ENCODE assay signal across 17 cellular contexts in the genomic region with DNA sequence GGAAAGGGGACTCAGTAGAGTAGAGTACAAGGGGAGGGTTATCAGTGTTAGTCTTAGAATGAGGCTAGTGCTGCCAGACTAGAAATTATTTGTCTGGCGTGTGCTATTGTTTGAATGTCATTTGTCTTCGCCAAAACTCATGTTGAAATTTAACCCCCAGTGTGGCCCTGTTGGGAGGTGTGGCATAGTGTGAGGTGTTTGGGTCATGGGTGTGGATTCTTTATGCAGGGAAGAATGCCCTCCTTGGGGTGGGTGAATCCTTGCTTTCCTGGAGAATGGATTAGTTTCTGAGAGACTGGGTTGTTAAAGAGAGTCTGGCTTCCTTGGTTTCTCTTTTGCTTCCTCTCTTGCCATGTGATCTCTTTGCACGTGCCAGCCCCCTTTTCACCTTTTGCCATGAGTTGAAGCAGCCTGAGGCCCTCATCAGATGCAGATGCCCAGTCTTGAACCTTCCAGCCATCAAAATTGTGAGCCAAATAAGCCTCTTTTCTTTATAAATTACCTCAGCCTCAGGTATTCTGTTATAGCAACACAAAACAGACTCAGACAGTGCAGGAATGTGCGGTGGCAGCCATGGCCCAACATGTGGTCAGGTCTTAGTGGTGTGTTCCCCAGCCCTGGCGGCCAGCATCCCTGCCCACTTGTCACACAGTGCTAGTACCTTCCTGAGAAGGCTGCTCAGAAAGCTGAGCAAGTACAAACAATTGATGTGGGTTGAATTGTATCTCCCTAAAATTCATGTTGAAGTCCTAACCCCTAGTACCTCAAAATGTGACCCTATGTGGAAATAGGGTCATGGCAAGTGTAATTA. TPM values are rescaled to one million over a fixed set of nuclear protein-coding genes. Genes with fewer than 3 reads are reported as not detected.
A peak's percentile ranks its signal among the peaks of the same experiment; 100 is the strongest.
DNase-seq lines count a peak whose midpoint lies in the region; TF ChIP-seq lines count a peak whose summit lies in the region.
"Had no signal": no experiment of that assay in that cellular context is flagged by ENCODE, and none has a peak within 500 bp of the region (broad histone marks: within the 10 kb centered on the region; RNA-seq: fewer than 3 reads in every experiment).

No MANE protein-coding gene starts in this region.

- intact Hi-C loops in esophagus muscularis mucosa (cut with DNase I) = no loop called here

- H3K4me3 ChIP-seq in esophagus muscularis mucosa = no peak overlapping the region
- H3K4me3 ChIP-seq: GM23248, Peyer's patch had no signal

- no peaks in the 10 kb centered on the region for H3K27me3 ChIP-seq in esophagus muscularis mucosa
- H3K27me3 ChIP-seq: Peyer's patch had no signal

- no peak for TF ChIP-seq EP300 in esophagus muscularis mucosa (IDR thresholded peaks at IDR 0.05)

- 81% methylated on average over 5 of the region's 5 CpGs for WGBS in esophagus muscularis mucosa

- H3K27ac Mint-ChIP-seq in activated naive CD8-positive, alpha-beta T cell = peak overlapping the region; percentile 30
- no peak overlapping the region for H3K27ac Mint-ChIP-seq in activated naive CD8-positive, alpha-beta T cell treated with anti-CD3 and anti-CD28 coated beads for 36 hours
- H3K27ac Mint-ChIP-seq in nephron progenitor cell (peak overlapping the region; percentile 19), endothelial cell (ENCODE audit: unreplicated experiment) (no peak overlapping the region)
- H3K27ac Mint-ChIP-seq: CD4-positive, alpha-beta T cell had no signal

- H3K27ac ChIP-seq in esophagus muscularis mucosa (replicated peaks in 1 of 4) = no peak overlapping the region
- H3K27ac ChIP-seq: GM23248, HL-60, Peyer's patch had no signal

- H3K27me3 Mint-ChIP-seq in activated naive CD8-positive, alpha-beta T cell = no peaks in the 10 kb centered on the region
- H3K27me3 Mint-ChIP-seq in activated naive CD8-positive, alpha-beta T cell treated with anti-CD3 and anti-CD28 coated beads for 36 hours = no peaks in the 10 kb centered on the region
- peaks cover under 1% of the 10 kb centered on the region for H3K27me3 Mint-ChIP-seq in nephron progenitor cell (ENCODE audit: low read depth, poor library complexity)
- no peaks in the 10 kb centered on the region for H3K27me3 Mint-ChIP-seq in endothelial cell (ENCODE audit: unreplicated experiment)
- H3K27me3 Mint-ChIP-seq: CD4-positive, alpha-beta T cell had no signal

- no peak for DNase-seq in activated naive CD8-positive, alpha-beta T cell treated with anti-CD3 and anti-CD28 coated beads for 36 hours
- peak; percentile 12 for DNase-seq in NCI-H226
- DNase-seq in esophagus muscularis mucosa (ENCODE audit: extremely low spot score) = peak; percentile 70
- DNase-seq in nephron progenitor cell = no peak
- no peak for DNase-seq in endothelial cell (ENCODE audit: low spot score)
- DNase-seq in NCI-H128 (lab: John Stamatoyannopoulos, UW; ENCODE audit: unreplicated experiment) = no peak
- DNase-seq: AML-193; CD4-positive, alpha-beta T cell; GF-D8; GM23248; KG1; MM.1S; NCI-H187; Peyer's patch; SHP77 had no signal

- H3K9me3 ChIP-seq in esophagus muscularis mucosa = no peaks in the 10 kb centered on the region
- H3K9me3 ChIP-seq: Peyer's patch had no signal

- H3K4me1 Mint-ChIP-seq in activated naive CD8-positive, alpha-beta T cell (ENCODE audit: low read depth) = peaks cover 24% of the 10 kb centered on the region
- H3K4me1 Mint-ChIP-seq in activated naive CD8-positive, alpha-beta T cell treated with anti-CD3 and anti-CD28 coated beads for 36 hours = peaks cover 13% of the 10 kb centered on the region
- peaks cover 5% of the 10 kb centered on the region for H3K4me1 Mint-ChIP-seq in nephron progenitor cell
- H3K4me1 Mint-ChIP-seq in endothelial cell (ENCODE audit: unreplicated experiment) = peaks cover 7% of the 10 kb centered on the region

- TF ChIP-seq POLR2A in esophagus muscularis mucosa (IDR thresholded peaks at IDR 0.05; ENCODE audit: low read depth) = no peak

- no peaks in the 10 kb centered on the region for H3K4me1 ChIP-seq in esophagus muscularis mucosa
- H3K4me1 ChIP-seq: Peyer's patch had no signal

- no peaks in the 10 kb centered on the region for H3K36me3 Mint-ChIP-seq in activated naive CD8-positive, alpha-beta T cell
- H3K36me3 Mint-ChIP-seq in activated naive CD8-positive, alpha-beta T cell treated with anti-CD3 and anti-CD28 coated beads for 36 hours = no peaks in the 10 kb centered on the region
- H3K36me3 Mint-ChIP-seq in nephron progenitor cell (ENCODE audit: low read depth) (no peaks in the 10 kb centered on the region), endothelial cell (ENCODE audit: low read depth, unreplicated experiment) (no peaks in the 10 kb centered on the region)

- no peaks in the 10 kb centered on the region for H3K36me3 ChIP-seq in esophagus muscularis mucosa
- H3K36me3 ChIP-seq: Peyer's patch had no signal

- no peak for TF ChIP-seq CTCF in esophagus muscularis mucosa (IDR thresholded peaks at IDR 0.05)
- TF ChIP-seq CTCF in nephron progenitor cell (IDR thresholded peaks at IDR 0.05) = no peak
- no peak for TF ChIP-seq CTCF in endothelial cell (IDR thresholded peaks at IDR 0.05; ENCODE audit: unreplicated experiment)

- H3K4me3 Mint-ChIP-seq in activated naive CD8-positive, alpha-beta T cell = no peak overlapping the region
- H3K4me3 Mint-ChIP-seq in activated naive CD8-positive, alpha-beta T cell treated with anti-CD3 and anti-CD28 coated beads for 36 hours = no peak overlapping the region
- H3K4me3 Mint-ChIP-seq in nephron progenitor cell = no peak overlapping the region
- no peak overlapping the region for H3K4me3 Mint-ChIP-seq in endothelial cell (ENCODE audit: unreplicated experiment)
- H3K4me3 Mint-ChIP-seq: CD4-positive, alpha-beta T cell had no signal

- peaks cover 3% of the 10 kb centered on the region for H3K9me3 Mint-ChIP-seq in activated naive CD8-positive, alpha-beta T cell (ENCODE audit: low read depth)
- H3K9me3 Mint-ChIP-seq in activated naive CD8-positive, alpha-beta T cell treated with anti-CD3 and anti-CD28 coated beads for 36 hours = peaks cover under 1% of the 10 kb centered on the region
- H3K9me3 Mint-ChIP-seq in nephron progenitor cell = no peaks in the 10 kb centered on the region
- no peaks in the 10 kb centered on the region for H3K9me3 Mint-ChIP-seq in endothelial cell (ENCODE audit: unreplicated experiment)
- H3K9me3 Mint-ChIP-seq: CD4-positive, alpha-beta T cell had no signal

RNA-seq across cellular contexts. Expression of gene NAB1, which starts 48.4 kb away (rescaled TPM):
- total RNA-seq in activated naive CD8-positive, alpha-beta T cell treated with anti-CD3 and anti-CD28 coated beads for 36 hours = 10 to 100 TPM; 24.9 to 33.3 TPM
- total RNA-seq in esophagus muscularis mucosa = 10 to 100 TPM; 59.8 to 88.5 (median 78.8) TPM
- 44.9 TPM for total RNA-seq in endothelial cell (ENCODE audit: unreplicated experiment)

Comparison
In these comparisons a context has a peak if more than half of its experiments do, and no peak if none do; other contexts are left out.
1. H3K27ac Mint-ChIP-seq: peak in activated naive CD8-positive, alpha-beta T cell (single experiment) and nephron progenitor cell (single experiment); none in activated naive CD8-positive, alpha-beta T cell treated with anti-CD3 and anti-CD28 coated beads for 36 hours (single experiment) and endothelial cell (single experiment).
2. DNase-seq: peak in NCI-H226 (single experiment) and esophagus muscularis mucosa (single experiment); none in activated naive CD8-positive, alpha-beta T cell treated with anti-CD3 and anti-CD28 coated beads for 36 hours (single experiment), nephron progenitor cell (single experiment), endothelial cell (single experiment) and NCI-H128 (single experiment).